Comparison of ENCODE assay signal across 1 cellular context in the genomic region with DNA sequence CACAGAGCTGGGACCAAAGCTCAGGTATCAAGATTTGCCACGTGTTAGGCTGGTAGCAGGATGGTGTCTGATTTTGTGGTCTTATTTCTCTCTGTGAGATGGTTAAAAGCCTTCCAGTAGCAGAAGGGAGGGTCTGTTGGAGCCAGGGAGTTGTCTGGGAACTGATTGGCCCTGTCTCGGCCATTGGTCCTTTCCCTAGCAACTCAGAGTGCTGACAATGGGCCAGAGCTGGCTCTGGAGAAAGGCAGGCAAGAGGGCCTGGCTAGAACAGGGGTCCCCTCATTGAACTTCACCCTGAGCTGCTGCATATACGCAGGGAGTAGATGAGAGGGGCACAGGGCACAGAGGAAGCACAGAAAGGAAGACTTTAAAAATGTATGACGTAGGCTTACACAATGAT.
TF ChIP-seq lines count a peak whose summit lies in the region.

No MANE protein-coding gene starts in this region.

TF ChIP-seq in HepG2, 621 proteins besides CTCF, POLR2A, EP300 and RAD21 (continued from another document):
- TF ChIP-seq, protein P1, sequence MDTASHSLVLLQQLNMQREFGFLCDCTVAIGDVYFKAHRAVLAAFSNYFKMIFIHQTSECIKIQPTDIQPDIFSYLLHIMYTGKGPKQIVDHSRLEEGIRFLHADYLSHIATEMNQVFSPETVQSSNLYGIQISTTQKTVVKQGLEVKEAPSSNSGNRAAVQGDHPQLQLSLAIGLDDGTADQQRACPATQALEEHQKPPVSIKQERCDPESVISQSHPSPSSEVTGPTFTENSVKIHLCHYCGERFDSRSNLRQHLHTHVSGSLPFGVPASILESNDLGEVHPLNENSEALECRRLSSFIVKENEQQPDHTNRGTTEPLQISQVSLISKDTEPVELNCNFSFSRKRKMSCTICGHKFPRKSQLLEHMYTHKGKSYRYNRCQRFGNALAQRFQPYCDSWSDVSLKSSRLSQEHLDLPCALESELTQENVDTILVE (CRISPR knock-in tag; IDR thresholded peaks at IDR 0.05), result no peak
- no peak for TF ChIP-seq KAT2B (IDR thresholded peaks at IDR 0.05; ENCODE audit: borderline replicate concordance, low read depth, low read length)
